In genomic region chr1:206882555-206882954, GRCh38 we compare ENCODE assay signal across 25 cellular contexts. TPM values are rescaled to one million over a fixed set of nuclear protein-coding genes. Genes with fewer than 3 reads are reported as not detected.
DNase-seq lines count a peak whose midpoint lies in the region; ATAC-seq and TF ChIP-seq lines count a peak whose summit lies in the region.
"Had no signal": no experiment of that assay in that cellular context is flagged by ENCODE, and none has a peak within 500 bp of the region (broad histone marks: within the 10 kb centered on the region; RNA-seq: fewer than 3 reads in every experiment).

No MANE protein-coding gene starts in this region.

- DNase-seq in CD14-positive monocyte (ENCODE audit: low spot score): no peak
- no peak for DNase-seq in WTC11 (ENCODE audit: low spot score)
- no peak for DNase-seq in glutamatergic neuron
- DNase-seq in stimulated activated CD8-positive, alpha-beta memory T cell treated with anti-CD3 and anti-CD28 coated beads, Interleukin-4, amount 100 ng/mL, for 48 hours: no peak
- DNase-seq: activated B cell treated with CpG ODN at 0.5 μM for 24 hours; activated CD4-positive, alpha-beta memory T cell treated with anti-CD3 and anti-CD28 coated beads, Interleukin-2, amount 10 ng/mL, durations not matched to agents 7 days and 5 days; activated naive CD4-positive, alpha-beta T cell treated with anti-CD3 and anti-CD28 coated beads, Interleukin-2, amount 50 U/mL, for 16 hours; activated T-cell treated with anti-CD3 and anti-CD28 coated beads, Interleukin-2, amount 50 U/mL, for 4 hours; CD4-positive, alpha-beta memory T cell; hippocampal formation; naive thymus-derived CD4-positive, alpha-beta T cell; NCI-H1105 treated with DMSO at 0.1 percent for 48 hours; NCI-H526 treated with DMSO at 0.1 percent for 48 hours; psoas muscle; stimulated activated CD4-positive, alpha-beta T cell treated with anti-CD3 and anti-CD28 coated beads, Interleukin-4, amount 100 ng/mL, for 1 hour; uterus had no signal

- H3K27me3 Mint-ChIP-seq in CD14-positive monocyte (ENCODE audit: low read depth in 3 of 3) (peaks cover 2 to 7% (median 5%) of the 10 kb centered on the region in 3 donors), WTC11 (ENCODE audit: low read depth) (no peaks in the 10 kb centered on the region; the same call in none of the 2 replicates), glutamatergic neuron (ENCODE audit: unreplicated experiment) (no peaks in the 10 kb centered on the region)

- TF ChIP-seq CTCF in CD14-positive monocyte (IDR thresholded peaks at IDR 0.05): peak; percentile 52
- peak; percentile 15; the same call in 1 of the 2 replicates for TF ChIP-seq CTCF in GM12875 (IDR thresholded peaks at IDR 0.05; ENCODE audit: borderline replicate concordance, insufficient read depth, low read depth, low read length)
- peak; percentile 49 for TF ChIP-seq CTCF in WTC11 (IDR thresholded peaks at IDR 0.05)
- TF ChIP-seq CTCF in glutamatergic neuron (IDR thresholded peaks at IDR 0.05; ENCODE audit: partially characterized antibody, unreplicated experiment): peak; percentile 58

- H3K4me3 Mint-ChIP-seq in CD14-positive monocyte: no peak overlapping the region
- H3K4me3 Mint-ChIP-seq in WTC11: no peak overlapping the region
- H3K4me3 Mint-ChIP-seq in glutamatergic neuron (ENCODE audit: unreplicated experiment): no peak overlapping the region
- H3K4me3 Mint-ChIP-seq: activated B cell treated with CpG ODN at 0.5 μM for 24 hours; activated CD4-positive, alpha-beta memory T cell treated with anti-CD3 and anti-CD28 coated beads, Interleukin-2, amount 10 ng/mL, durations not matched to agents 7 days and 5 days; activated T-cell treated with anti-CD3 and anti-CD28 coated beads, Interleukin-2, amount 50 U/mL, for 4 hours; CD4-positive, alpha-beta memory T cell; memory B cell; naive thymus-derived CD4-positive, alpha-beta T cell; T-helper 2 cell treated with Interferon-gamma antibody and Interleukin-4, amounts not matched to agents 5 μg/mL and 100 μg/mL, for 36 hours had no signal

- CTCF ChIA-PET in WTC11 (lab: Charles Lee): interaction anchor here (1.5 kb wide), 1 partner anchor 108 kb away, joined by 3 read pairs; no protein-coding TSS in a partner anchor

- POLR2A ChIA-PET in WTC11 (lab: Charles Lee): no interaction called here

- no peak overlapping the region for H3K27ac Mint-ChIP-seq in CD14-positive monocyte
- no peak overlapping the region for H3K27ac Mint-ChIP-seq in WTC11
- H3K27ac Mint-ChIP-seq in glutamatergic neuron (ENCODE audit: unreplicated experiment): no peak overlapping the region
- H3K27ac Mint-ChIP-seq: activated B cell treated with CpG ODN at 0.5 μM for 24 hours; activated CD4-positive, alpha-beta memory T cell treated with anti-CD3 and anti-CD28 coated beads, Interleukin-2, amount 10 ng/mL, durations not matched to agents 7 days and 5 days; CD4-positive, alpha-beta memory T cell; memory B cell; naive thymus-derived CD4-positive, alpha-beta T cell; T-helper 2 cell treated with Interferon-gamma antibody and Interleukin-4, amounts not matched to agents 5 μg/mL and 100 μg/mL, for 36 hours had no signal

- no peaks in the 10 kb centered on the region for H3K4me1 Mint-ChIP-seq in CD14-positive monocyte
- no peaks in the 10 kb centered on the region for H3K4me1 Mint-ChIP-seq in WTC11
- no peaks in the 10 kb centered on the region for H3K4me1 Mint-ChIP-seq in glutamatergic neuron (ENCODE audit: low read depth, unreplicated experiment)
- H3K4me1 Mint-ChIP-seq: activated B cell treated with CpG ODN at 0.5 μM for 24 hours; activated CD4-positive, alpha-beta memory T cell treated with anti-CD3 and anti-CD28 coated beads, Interleukin-2, amount 10 ng/mL, durations not matched to agents 7 days and 5 days; CD4-positive, alpha-beta memory T cell; memory B cell had no signal

- ATAC-seq in WTC11 (no peak), HG02840 (IDR thresholded peaks at IDR 0.05; ENCODE audit: low FRiP score, unreplicated experiment) (no peak), HG02571 (IDR thresholded peaks at IDR 0.05; ENCODE audit: unreplicated experiment) (no peak), GM21619 (IDR thresholded peaks at IDR 0.05; ENCODE audit: unreplicated experiment) (no peak)
- ATAC-seq: activated T-cell treated with anti-CD3 and anti-CD28 coated beads, Interleukin-2, amount 50 U/mL, for 4 hours; naive thymus-derived CD4-positive, alpha-beta T cell; Panc1; psoas muscle had no signal

- H3K36me3 Mint-ChIP-seq in CD14-positive monocyte (no peaks in the 10 kb centered on the region), WTC11 (peaks cover 10% of the 10 kb centered on the region), glutamatergic neuron (ENCODE audit: unreplicated experiment) (peaks cover 1% of the 10 kb centered on the region)

- no peak overlapping the region for H3K4me3 ChIP-seq in GM12875 (ENCODE audit: low read depth, low read length)
- H3K4me3 ChIP-seq: ascending aorta, psoas muscle, skin epidermis, uterus had no signal

- intact Hi-C loops in CD14-positive monocyte (cut with micrococcal nuclease): no loop called here

- H3K9me3 Mint-ChIP-seq in CD14-positive monocyte (peaks cover 10 to 34% (median 16%) of the 10 kb centered on the region in 7 donors), WTC11 (peaks cover 33% of the 10 kb centered on the region), glutamatergic neuron (ENCODE audit: unreplicated experiment) (peaks cover 2% of the 10 kb centered on the region)

TF ChIP-seq in WTC11, 78 proteins besides CTCF, POLR2A, EP300 and RAD21 (continues in another document):
- TF ChIP-seq STAT6 (CRISPR knock-in tag; conservative IDR thresholded peaks at IDR 0.05; ENCODE audit: low read depth) (no peak), ETV6 (CRISPR knock-in tag; IDR thresholded peaks at IDR 0.05) (no peak), ZBTB21 (CRISPR knock-in tag; IDR thresholded peaks at IDR 0.05; ENCODE audit: borderline replicate concordance) (no peak), ERG (CRISPR knock-in tag; IDR thresholded peaks at IDR 0.05) (no peak), ZNF219 (CRISPR knock-in tag; IDR thresholded peaks at IDR 0.05; ENCODE audit: borderline replicate concordance) (no peak), JUN (CRISPR knock-in tag; IDR thresholded peaks at IDR 0.05) (no peak), ZBTB43 (CRISPR knock-in tag; IDR thresholded peaks at IDR 0.05) (no peak), GTF2I (CRISPR knock-in tag; conservative IDR thresholded peaks at IDR 0.05) (no peak), E2F1 (CRISPR knock-in tag; IDR thresholded peaks at IDR 0.05) (no peak), ZNF396 (CRISPR knock-in tag; IDR thresholded peaks at IDR 0.05; ENCODE audit: borderline replicate concordance) (no peak)

RNA-seq across cellular contexts. Expression of gene IL24, which starts 14.7 kb away (rescaled TPM):
- not detected for polyA plus RNA-seq in CD14-positive monocyte
- total RNA-seq in WTC11 (2021): not detected in 3 replicates
- total RNA-seq in glutamatergic neuron (ENCODE audit: unreplicated experiment): not detected
- total RNA-seq: activated B cell treated with CpG ODN at 0.5 μM for 24 hours; activated CD4-positive, alpha-beta memory T cell treated with anti-CD3 and anti-CD28 coated beads, Interleukin-2, amount 10 ng/mL, durations not matched to agents 7 days and 5 days; ascending aorta; CD4-positive, alpha-beta memory T cell; uterus had no signal

RNA-seq across cellular contexts. Expression of gene IL20, which starts 17.1 kb away (rescaled TPM):
- not detected for polyA plus RNA-seq in CD14-positive monocyte
- total RNA-seq in WTC11 (2021) (not detected in 3 replicates), glutamatergic neuron (ENCODE audit: unreplicated experiment) (not detected)
- total RNA-seq: activated B cell treated with CpG ODN at 0.5 μM for 24 hours; activated CD4-positive, alpha-beta memory T cell treated with anti-CD3 and anti-CD28 coated beads, Interleukin-2, amount 10 ng/mL, durations not matched to agents 7 days and 5 days; activated T-cell treated with anti-CD3 and anti-CD28 coated beads, Interleukin-2, amount 50 U/mL, for 4 hours; ascending aorta; CD4-positive, alpha-beta memory T cell; naive thymus-derived CD4-positive, alpha-beta T cell had no signal
- polyA plus RNA-seq: CD4-positive, alpha-beta memory T cell; naive thymus-derived CD4-positive, alpha-beta T cell; psoas muscle had no signal

RNA-seq across cellular contexts. Expression of gene FCMR, which starts 39.2 kb away (rescaled TPM):
- polyA plus RNA-seq in CD14-positive monocyte: 1 to 10 TPM; 2.2 to 3.0 TPM
- 0.37 to 1.0 TPM (median 0.71 TPM) in 3 replicates for total RNA-seq in WTC11 (2021)
- not detected for total RNA-seq in glutamatergic neuron (ENCODE audit: unreplicated experiment)
